ENCODE assay signal across 32 cellular contexts in the genomic region with DNA sequence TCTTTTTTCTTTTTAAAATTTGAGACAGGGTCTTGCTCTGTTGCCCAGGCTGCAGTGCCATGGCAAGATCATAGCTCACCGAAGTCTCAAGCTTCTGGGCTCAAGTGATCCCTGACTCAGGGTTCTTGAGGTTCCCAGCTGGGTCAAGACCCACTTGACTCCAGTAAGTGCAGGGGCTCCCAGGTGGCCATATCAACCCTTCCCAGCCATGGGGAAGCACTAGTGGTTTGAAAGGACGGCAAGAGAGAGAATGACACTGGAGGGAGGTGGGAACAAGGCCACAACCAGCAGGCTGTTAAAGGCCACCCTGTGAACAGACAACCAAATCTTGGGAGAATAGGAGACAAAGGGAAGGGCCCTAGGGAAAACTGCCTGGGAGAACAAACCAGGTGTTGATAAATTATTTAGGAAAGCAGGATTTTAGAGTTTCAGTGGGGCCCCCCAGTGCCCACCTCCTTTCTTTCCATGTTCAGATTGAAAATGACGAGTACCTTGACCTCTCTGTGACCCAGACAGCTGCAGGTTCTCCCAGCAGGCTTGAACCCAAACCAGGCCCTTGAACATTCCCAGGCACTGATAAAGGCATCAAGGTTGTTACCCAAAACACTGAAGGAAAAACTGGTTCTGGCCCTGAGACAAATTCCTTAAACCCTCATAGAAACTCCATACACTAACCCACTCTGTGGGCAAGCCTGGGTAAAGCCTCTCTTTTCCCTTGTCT. TPM values are rescaled to one million over a fixed set of nuclear protein-coding genes. Genes with fewer than 3 reads are reported as not detected.
DNase-seq lines count a peak whose midpoint lies in the region; ATAC-seq, FAIRE-seq and TF ChIP-seq lines count a peak whose summit lies in the region.
"Had no signal": no experiment of that assay in that cellular context is flagged by ENCODE, and none has a peak within 500 bp of the region (broad histone marks: within the 10 kb centered on the region; RNA-seq: fewer than 3 reads in every experiment).

No MANE protein-coding gene starts in this region.

- H3K27me3 Mint-ChIP-seq in CD4-positive, alpha-beta T cell, result no peaks in the 10 kb centered on the region
- H3K27me3 Mint-ChIP-seq in CD8-positive, alpha-beta memory T cell, result no peaks in the 10 kb centered on the region
- H3K27me3 Mint-ChIP-seq in dendritic cell treated with granulocyte-macrophage colony-stimulating factor and Interleukin-4, amounts not matched to agents 40 ng/mL and 50 ng/mL, for 4 days, result no peaks in the 10 kb centered on the region
- H3K27me3 Mint-ChIP-seq in nephron progenitor cell (ENCODE audit: low read depth, poor library complexity) (no peaks in the 10 kb centered on the region), immature natural killer cell (ENCODE audit: low read depth in 3 of 3) (peaks cover 0 to 3% (median 0%) of the 10 kb centered on the region in 3 donors)
- H3K27me3 Mint-ChIP-seq: naive B cell had no signal

- CTCF ChIA-PET in CD4-positive, alpha-beta T cell (lab: Charles Lee), result no interaction called here
- CTCF ChIA-PET in CD8-positive, alpha-beta memory T cell (lab: Charles Lee), result interaction anchor here (2.1 kb wide), 1 partner anchor 10 kb away, joined by 8 read pairs; no protein-coding TSS in a partner anchor

- H3K4me1 ChIP-seq in CD8-positive, alpha-beta memory T cell (ENCODE audit: insufficient read depth, low read length), result peaks cover 67% of the 10 kb centered on the region
- H3K4me1 ChIP-seq in pancreas (peaks cover 0 to 8% (median 0%) of the 10 kb centered on the region in 3 donors), aorta (ENCODE audit: control insufficient read depth in 1 of 2, insufficient read depth in 2 of 2, low read length in 2 of 2) (no peaks in the 10 kb centered on the region)
- H3K4me1 ChIP-seq: ascending aorta, right lobe of liver, uterus had no signal

- H3K4me3 Mint-ChIP-seq in CD4-positive, alpha-beta T cell, result no peak overlapping the region
- no peak overlapping the region for H3K4me3 Mint-ChIP-seq in CD8-positive, alpha-beta memory T cell
- no peak overlapping the region for H3K4me3 Mint-ChIP-seq in dendritic cell treated with granulocyte-macrophage colony-stimulating factor and Interleukin-4, amounts not matched to agents 40 ng/mL and 50 ng/mL, for 4 days
- no peak overlapping the region for H3K4me3 Mint-ChIP-seq in nephron progenitor cell
- no peak overlapping the region for H3K4me3 Mint-ChIP-seq in immature natural killer cell

- WGBS in pancreas, 2 donors, result 55 to 56% methylated on average over 3 of the region's 3 CpGs
- 88 to 90% methylated on average over 3 of the region's 3 CpGs for WGBS in aorta, 2 donors

- peaks cover 13% of the 10 kb centered on the region for H3K36me3 ChIP-seq in CD8-positive, alpha-beta memory T cell (ENCODE audit: insufficient read depth, low read length)
- H3K36me3 ChIP-seq in pancreas, result peaks cover 0 to 9% (median 0%) of the 10 kb centered on the region in 3 donors
- H3K36me3 ChIP-seq in aorta (ENCODE audit: control insufficient read depth in 1 of 2, insufficient read depth in 2 of 2, low read length in 1 of 2), result peaks cover 0 to 6% of the 10 kb centered on the region in 2 donors
- H3K36me3 ChIP-seq: uterus had no signal

- no peak overlapping the region for H3K4me3 ChIP-seq in CD8-positive, alpha-beta memory T cell (ENCODE audit: low read length)
- H3K4me3 ChIP-seq in pancreas (no peak overlapping the region), aorta (ENCODE audit: low read length in 2 of 2) (no peak overlapping the region)
- H3K4me3 ChIP-seq: ascending aorta, dorsolateral prefrontal cortex, GM23248, left ventricle myocardium inferior, MG63, right lobe of liver, uterus had no signal

- POLR2A ChIA-PET in CD4-positive, alpha-beta T cell (lab: Charles Lee), result no interaction called here
- POLR2A ChIA-PET in CD8-positive, alpha-beta memory T cell (lab: Charles Lee), result no interaction called here

- ATAC-seq in CD4-positive, alpha-beta T cell (ENCODE audit: poor library complexity), result no peak
- ATAC-seq in pancreas (peak in 3 of 4 donors; percentile 33 to 78 (median 66)), aorta (ENCODE audit: low FRiP score) (no peak)
- ATAC-seq: right lobe of liver had no signal

- DNase-seq in CD4-positive, alpha-beta T cell, result no peak
- no peak for DNase-seq in CD8-positive, alpha-beta memory T cell
- peak in 3 of 6 donors; percentile 24 to 36 (median 24) for DNase-seq in pancreas
- no peak for DNase-seq in nephron progenitor cell
- no peak for DNase-seq in immature natural killer cell
- no peak for DNase-seq in aorta
- DNase-seq: activated CD4-positive, CD25-positive, alpha-beta regulatory T cell treated with anti-CD3 and anti-CD28 coated beads, Interleukin-2, amount 50 U/mL, for 72 hours; activated naive CD4-positive, alpha-beta T cell; activated T-cell treated with anti-CD3 and anti-CD28 coated beads, Interleukin-2, amount 50 U/mL, for 1 hour; DMS 273 treated with DMSO at 0.1 percent for 48 hours; GM23248; KG1; left ventricle myocardium inferior; MG63; naive B cell; NCI-H1417; NCI-H2081 treated with DMSO at 0.1 percent for 48 hours; NCI-H446; NCI-H82; RPMI8226; stimulated activated CD4-positive, alpha-beta T cell treated with anti-CD3 and anti-CD28 coated beads, Interleukin-12 subunit alpha, Interleukin-12 subunit beta, amount 100 ng/mL, for 4 hours; stimulated activated CD4-positive, alpha-beta T cell treated with anti-CD3 and anti-CD28 coated beads, Interleukin-4, amount 100 ng/mL, for 4 hours; stimulated activated naive CD4-positive, alpha-beta T cell treated with Interleukin-2 at 50 U/mL for 16 hours; T-helper 1 cell; uterus had no signal

- peak overlapping the region; percentile 96 for H3K27ac Mint-ChIP-seq in CD4-positive, alpha-beta T cell
- H3K27ac Mint-ChIP-seq in CD8-positive, alpha-beta memory T cell, result peak overlapping the region; percentile 56 to 95 (median 73)
- peak overlapping the region; percentile 16 for H3K27ac Mint-ChIP-seq in dendritic cell treated with granulocyte-macrophage colony-stimulating factor and Interleukin-4, amounts not matched to agents 40 ng/mL and 50 ng/mL, for 4 days
- no peak overlapping the region for H3K27ac Mint-ChIP-seq in nephron progenitor cell
- H3K27ac Mint-ChIP-seq in immature natural killer cell, result peak overlapping the region in 1 of 6 donors; percentile 49

- H3K27ac ChIP-seq in CD4-positive, alpha-beta T cell (ENCODE audit: low read depth, low read length), result no peak overlapping the region
- H3K27ac ChIP-seq in CD8-positive, alpha-beta memory T cell (ENCODE audit: low read depth, low read length), result no peak overlapping the region
- H3K27ac ChIP-seq in pancreas (no peak overlapping the region), aorta (ENCODE audit: low read depth in 1 of 2, low read length in 2 of 2) (no peak overlapping the region)
- H3K27ac ChIP-seq: ascending aorta, C4-2B, dorsolateral prefrontal cortex, GM23248, left ventricle myocardium inferior, right lobe of liver, uterus had no signal

- no peaks in the 10 kb centered on the region for H3K27me3 ChIP-seq in CD4-positive, alpha-beta T cell (ENCODE audit: control insufficient read depth, insufficient read depth, low read length)
- no peaks in the 10 kb centered on the region for H3K27me3 ChIP-seq in CD8-positive, alpha-beta memory T cell (ENCODE audit: insufficient read depth, low read length, poor library complexity, severe bottlenecking)
- H3K27me3 ChIP-seq in pancreas (no peaks in the 10 kb centered on the region), aorta (ENCODE audit: control insufficient read depth in 1 of 2, insufficient read depth in 2 of 2, low read length in 1 of 2) (no peaks in the 10 kb centered on the region)
- H3K27me3 ChIP-seq: ascending aorta, dorsolateral prefrontal cortex, MG63, right lobe of liver, uterus had no signal

- H3K9me3 ChIP-seq in CD4-positive, alpha-beta T cell (ENCODE audit: control insufficient read depth, low read length), result no peaks in the 10 kb centered on the region
- H3K9me3 ChIP-seq in CD8-positive, alpha-beta memory T cell (ENCODE audit: low read length), result no peaks in the 10 kb centered on the region
- H3K9me3 ChIP-seq in pancreas (no peaks in the 10 kb centered on the region), aorta (ENCODE audit: control insufficient read depth, low read length) (no peaks in the 10 kb centered on the region)
- H3K9me3 ChIP-seq: ascending aorta, left ventricle myocardium inferior, MG63, right lobe of liver, uterus had no signal

- TF ChIP-seq CTCF in CD4-positive, alpha-beta T cell (IDR thresholded peaks at IDR 0.05), result no peak
- TF ChIP-seq CTCF in pancreas (IDR thresholded peaks at IDR 0.05) (no peak), nephron progenitor cell (IDR thresholded peaks at IDR 0.05) (no peak)

- H3K4me1 Mint-ChIP-seq in CD4-positive, alpha-beta T cell (ENCODE audit: low read depth), result peaks cover 60% of the 10 kb centered on the region
- peaks cover 55 to 61% (median 56%) of the 10 kb centered on the region in 3 donors for H3K4me1 Mint-ChIP-seq in CD8-positive, alpha-beta memory T cell
- H3K4me1 Mint-ChIP-seq in dendritic cell treated with granulocyte-macrophage colony-stimulating factor and Interleukin-4, amounts not matched to agents 40 ng/mL and 50 ng/mL, for 4 days (ENCODE audit: low read depth), result peaks cover 55% of the 10 kb centered on the region
- peaks cover 23% of the 10 kb centered on the region for H3K4me1 Mint-ChIP-seq in nephron progenitor cell
- H3K4me1 Mint-ChIP-seq in immature natural killer cell, result peaks cover 33% of the 10 kb centered on the region in 2 donors

- no peak for FAIRE-seq in pancreas (lab: Jason Lieb, UNC)
- FAIRE-seq: endothelial cell of umbilical vein, GM12892 had no signal

- intact Hi-C loops in CD4-positive, alpha-beta T cell (cut with DNase I, micrococcal nuclease), result no loop called here
- intact Hi-C loops in dendritic cell treated with granulocyte-macrophage colony-stimulating factor and Interleukin-4, amounts not matched to agents 40 ng/mL and 50 ng/mL, for 4 days (cut with micrococcal nuclease), result no loop called here
- intact Hi-C loops in pancreas (cut with DNase I) (no loop called here), aorta (cut with DNase I) (no loop called here)

- no peaks in the 10 kb centered on the region for H3K9me3 Mint-ChIP-seq in CD4-positive, alpha-beta T cell
- H3K9me3 Mint-ChIP-seq in CD8-positive, alpha-beta memory T cell, result no peaks in the 10 kb centered on the region
- no peaks in the 10 kb centered on the region for H3K9me3 Mint-ChIP-seq in dendritic cell treated with granulocyte-macrophage colony-stimulating factor and Interleukin-4, amounts not matched to agents 40 ng/mL and 50 ng/mL, for 4 days
- H3K9me3 Mint-ChIP-seq in nephron progenitor cell (no peaks in the 10 kb centered on the region), immature natural killer cell (no peaks in the 10 kb centered on the region)
- H3K9me3 Mint-ChIP-seq: naive B cell had no signal

- peaks cover 39% of the 10 kb centered on the region for H3K36me3 Mint-ChIP-seq in CD4-positive, alpha-beta T cell (ENCODE audit: low read depth)
- H3K36me3 Mint-ChIP-seq in CD8-positive, alpha-beta memory T cell, result peaks cover 9 to 31% (median 17%) of the 10 kb centered on the region in 3 donors
- H3K36me3 Mint-ChIP-seq in dendritic cell treated with granulocyte-macrophage colony-stimulating factor and Interleukin-4, amounts not matched to agents 40 ng/mL and 50 ng/mL, for 4 days (ENCODE audit: low read depth), result peaks cover 75% of the 10 kb centered on the region
- peaks cover 42% of the 10 kb centered on the region for H3K36me3 Mint-ChIP-seq in nephron progenitor cell (ENCODE audit: low read depth)
- peaks cover 15 to 26% (median 17%) of the 10 kb centered on the region in 3 donors for H3K36me3 Mint-ChIP-seq in immature natural killer cell

RNA-seq across cellular contexts. Expression of gene KLHL22, which starts 28.8 kb away (rescaled TPM):
- 10 to 100 TPM; 24.1 to 27.7 TPM for total RNA-seq in CD4-positive, alpha-beta T cell
- 10 to 100 TPM; 17.2 to 17.6 TPM for total RNA-seq in CD8-positive, alpha-beta memory T cell
- 25.4 TPM for polyA plus RNA-seq in CD8-positive, alpha-beta memory T cell
- total RNA-seq in pancreas, result 10 to 100 TPM in 4 of 6 donors, 1 to 10 TPM in 2; 9.9 to 15.0 (median 12.4) TPM
- 10 to 100 TPM; 22.2 to 22.9 TPM for polyA plus RNA-seq in pancreas
- polyA plus RNA-seq in immature natural killer cell, result 10 to 100 TPM; 12.8 to 26.3 (median 26.1) TPM
- total RNA-seq in aorta, result 10 to 100 TPM; 19.1 to 29.9 TPM
- 10 to 100 TPM in 1 of 2 donors, 1 to 10 TPM in 1; 5.3 to 21.7 TPM for polyA plus RNA-seq in aorta

RNA-seq across cellular contexts. Expression of gene SCARF2, which starts 29.2 kb away (rescaled TPM):
- 1 to 10 TPM; 2.5 to 3.1 TPM for total RNA-seq in CD4-positive, alpha-beta T cell
- under 1 TPM; 0.31 to 0.50 TPM for total RNA-seq in CD8-positive, alpha-beta memory T cell
- polyA plus RNA-seq in CD8-positive, alpha-beta memory T cell, result 1.5 TPM
- total RNA-seq in pancreas (1 to 10 TPM; 1.1 to 5.2 (median 1.8) TPM), aorta (10 to 100 TPM; 34.3 to 35.4 TPM)
- polyA plus RNA-seq in pancreas (1 to 10 TPM; 1.2 TPM), immature natural killer cell (under 1 TPM in 1 of 3 donors, not detected in 2; 0.48 TPM), aorta (10 to 100 TPM in 1 of 2 donors, 1 to 10 TPM in 1; 8.5 to 21.4 TPM)

RNA-seq across cellular contexts. Expression of gene MED15, which starts 40.6 kb away (rescaled TPM):
- 100 to 1,000 TPM; 181 to 191 TPM for total RNA-seq in CD4-positive, alpha-beta T cell
- total RNA-seq in CD8-positive, alpha-beta memory T cell, result 100 to 1,000 TPM in 1 of 2 experiments, 10 to 100 TPM in 1; 98.0 to 106 TPM
- 120 TPM for polyA plus RNA-seq in CD8-positive, alpha-beta memory T cell
- total RNA-seq in pancreas (10 to 100 TPM; 27.1 to 47.9 (median 35.4) TPM), aorta (100 to 1,000 TPM in 1 of 2 donors, 10 to 100 TPM in 1; 93.7 to 119 TPM)
- polyA plus RNA-seq in pancreas (10 to 100 TPM; 61.0 to 61.7 TPM), immature natural killer cell (10 to 100 TPM; 12.1 to 91.3 (median 23.0) TPM), aorta (100 to 1,000 TPM in 1 of 2 donors, 10 to 100 TPM in 1; 23.5 to 100 TPM)

Comparison
In these comparisons a context has a peak if more than half of its experiments do, and no peak if none do; other contexts are left out.
1. ATAC-seq: peak in pancreas (3 of 4); none in CD4-positive, alpha-beta T cell (single experiment) and aorta (single experiment).
2. RNA of gene SCARF2, which starts 29.2 kb away (total RNA-seq): 34.3 to 35.4 TPM in aorta; 2.5 to 3.1 TPM in CD4-positive, alpha-beta T cell, 1.1 to 5.2 TPM in pancreas and 0.31 to 0.50 TPM in CD8-positive, alpha-beta memory T cell; every median in the first group is over 4 times any median in the second.